8 cellular contexts compared by ENCODE assay signal in genomic region chr14:69399750-69400149, GRCh38. TPM values are rescaled to one million over a fixed set of nuclear protein-coding genes. Genes with fewer than 3 reads are reported as not detected.
DNase-seq lines count a peak whose midpoint lies in the region; ATAC-seq and TF ChIP-seq lines count a peak whose summit lies in the region.

No MANE protein-coding gene starts in this region.

- peaks cover 30 to 48% of the 10 kb centered on the region in 2 donors for H3K4me1 Mint-ChIP-seq in natural killer cell treated with Interleukin-12 subunit alpha and Interleukin-12 subunit beta and Interleukin-15 and Interleukin-18, amount 100 ng/mL, for 72 hours (ENCODE audit: low read depth in 2 of 2)

- no peak for DNase-seq in BE2C
- DNase-seq in LNCaP clone FGC (ENCODE audit: low read depth), result no peak
- no peak for DNase-seq in coronary artery (ENCODE audit: low spot score)
- no peak for DNase-seq in natural killer cell treated with Interleukin-12 subunit alpha and Interleukin-12 subunit beta and Interleukin-15 and Interleukin-18, amount 100 ng/mL, for 72 hours (ENCODE audit: low spot score)
- no peak for DNase-seq in NCI-H2107 treated with DMSO at 0.1 percent for 48 hours (lab: John Stamatoyannopoulos, UW; ENCODE audit: unreplicated experiment)
- DNase-seq in midbrain (lab: John Stamatoyannopoulos, UW), result no peak
- DNase-seq in NAMALWA (ENCODE audit: low spot score), result no peak
- no peak for DNase-seq in A172 (ENCODE audit: low spot score)

- no peaks in the 10 kb centered on the region for H3K9me3 ChIP-seq in BE2C

- ATAC-seq in natural killer cell treated with Interleukin-12 subunit alpha and Interleukin-12 subunit beta and Interleukin-15 and Interleukin-18, amount 100 ng/mL, for 72 hours, result no peak

- no peak overlapping the region for H3K27ac ChIP-seq in coronary artery

- H3K4me3 ChIP-seq in BE2C (ENCODE audit: low read depth, low read length), result peak overlapping the region; percentile 92
- H3K4me3 ChIP-seq in LNCaP clone FGC (ENCODE audit: low read depth, low read length), result peak overlapping the region; percentile 72
- H3K4me3 ChIP-seq in coronary artery, result peak overlapping the region; percentile 96

- peaks cover 26% of the 10 kb centered on the region for H3K36me3 ChIP-seq in BE2C

- H3K27me3 ChIP-seq in BE2C, result no peaks in the 10 kb centered on the region

- no peaks in the 10 kb centered on the region for H3K27me3 Mint-ChIP-seq in natural killer cell treated with Interleukin-12 subunit alpha and Interleukin-12 subunit beta and Interleukin-15 and Interleukin-18, amount 100 ng/mL, for 72 hours

- peak overlapping the region; percentile 93 for H3K4me3 Mint-ChIP-seq in natural killer cell treated with Interleukin-12 subunit alpha and Interleukin-12 subunit beta and Interleukin-15 and Interleukin-18, amount 100 ng/mL, for 72 hours

- H3K4me1 ChIP-seq in BE2C, result no peaks in the 10 kb centered on the region

- peaks cover 17% of the 10 kb centered on the region for H3K36me3 Mint-ChIP-seq in natural killer cell treated with Interleukin-12 subunit alpha and Interleukin-12 subunit beta and Interleukin-15 and Interleukin-18, amount 100 ng/mL, for 72 hours

- H3K9me3 Mint-ChIP-seq in natural killer cell treated with Interleukin-12 subunit alpha and Interleukin-12 subunit beta and Interleukin-15 and Interleukin-18, amount 100 ng/mL, for 72 hours, result no peaks in the 10 kb centered on the region

- TF ChIP-seq CTCF in BE2C (IDR thresholded peaks at IDR 0.05; ENCODE audit: low read depth, low read length) (no peak), LNCaP clone FGC (IDR thresholded peaks at IDR 0.05; ENCODE audit: control insufficient read depth, extremely low read depth, insufficient read depth) (no peak), coronary artery (IDR thresholded peaks at IDR 0.05) (no peak)

- peak overlapping the region; percentile 99 to 100 for H3K27ac Mint-ChIP-seq in natural killer cell treated with Interleukin-12 subunit alpha and Interleukin-12 subunit beta and Interleukin-15 and Interleukin-18, amount 100 ng/mL, for 72 hours

RNA-seq across cellular contexts. Expression of gene SLC39A9, which starts 1.3 kb away (rescaled TPM):
- polyA plus RNA-seq in BE2C (2012; ENCODE audit: insufficient read depth, insufficient read length, low read depth), result 77.8 TPM
- 10 to 100 TPM; 59.5 to 62.2 TPM for total RNA-seq in natural killer cell treated with Interleukin-12 subunit alpha and Interleukin-12 subunit beta and Interleukin-15 and Interleukin-18, amount 100 ng/mL, for 72 hours
- 53.9 and 64.5 TPM in 2 replicates for total RNA-seq in A172 (2014; rRNA removed; shearing (Covaris generic))

RNA-seq across cellular contexts. Expression of gene ERH, which starts 1.7 kb away (rescaled TPM):
- 617 TPM for polyA plus RNA-seq in BE2C (2012; ENCODE audit: insufficient read depth, insufficient read length, low read depth)
- total RNA-seq in natural killer cell treated with Interleukin-12 subunit alpha and Interleukin-12 subunit beta and Interleukin-15 and Interleukin-18, amount 100 ng/mL, for 72 hours, result 100 to 1,000 TPM; 227 to 233 TPM
- 155 and 165 TPM in 2 replicates for total RNA-seq in A172 (2014; rRNA removed; shearing (Covaris generic))
